Comparison of ENCODE assay signal across 1 cellular context in the genomic region with DNA sequence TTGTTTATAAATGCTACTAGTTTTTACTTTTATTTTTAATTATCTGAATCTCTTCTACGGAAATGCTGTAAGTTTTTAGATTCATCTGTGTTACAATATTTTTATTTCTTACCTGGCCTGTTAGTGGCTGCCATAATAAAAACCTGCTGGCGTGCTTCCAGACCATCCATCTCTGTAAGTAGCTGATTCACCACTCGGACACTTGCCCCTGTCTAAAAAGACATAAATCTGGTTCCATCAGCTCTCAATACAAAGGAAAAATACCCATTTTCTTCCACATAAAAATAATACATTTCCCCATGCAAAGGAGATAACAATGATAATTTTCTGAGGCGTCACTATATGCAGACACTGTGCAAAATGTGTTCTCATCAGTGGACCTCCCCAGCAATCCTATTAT.
TF ChIP-seq lines count a peak whose summit lies in the region.

No MANE protein-coding gene starts in this region.

TF ChIP-seq in HEK293, 187 proteins besides CTCF, POLR2A, EP300 and RAD21 (continued from another document and continues in another):
- TF ChIP-seq ZBTB8A (tag by site-specific recombination; IDR thresholded peaks at IDR 0.05) (no peak), HOXC10 (CRISPR knock-in tag; IDR thresholded peaks at IDR 0.05) (no peak), KLF10 (tag by site-specific recombination; IDR thresholded peaks at IDR 0.05) (peak; percentile 39; the same call in 1 of the 2 replicates), ZEB2 (tag by site-specific recombination; IDR thresholded peaks at IDR 0.05) (peak; percentile 50; the same call in 1 of the 2 replicates), ZNF2 (tag by site-specific recombination; IDR thresholded peaks at IDR 0.05) (no peak), ZNF843 (tag by site-specific recombination; IDR thresholded peaks at IDR 0.05) (peak; percentile 47; the same call in 1 of the 2 replicates), ZNF501 (tag by site-specific recombination; IDR thresholded peaks at IDR 0.05) (no peak), ZNF473 (tag by site-specific recombination; IDR thresholded peaks at IDR 0.05) (no peak), EGR2 (tag by site-specific recombination; IDR thresholded peaks at IDR 0.05; ENCODE audit: low read depth) (no peak), BCL11A (tag by site-specific recombination; IDR thresholded peaks at IDR 0.05; ENCODE audit: low read depth) (no peak), KLF9 (tag by site-specific recombination; IDR thresholded peaks at IDR 0.05; ENCODE audit: low read depth) (no peak), ZFP41 (tag by site-specific recombination; IDR thresholded peaks at IDR 0.05; ENCODE audit: borderline replicate concordance) (no peak), ZNF660 (tag by site-specific recombination; IDR thresholded peaks at IDR 0.05) (no peak), GFI1B (tag by site-specific recombination; IDR thresholded peaks at IDR 0.05) (no peak), ZNF549 (tag by site-specific recombination; IDR thresholded peaks at IDR 0.05) (no peak; the same call in 1 of the 2 replicates), ZNF394 (tag by site-specific recombination; IDR thresholded peaks at IDR 0.05; ENCODE audit: borderline replicate concordance) (no peak), MYNN (tag by site-specific recombination; IDR thresholded peaks at IDR 0.05; ENCODE audit: borderline replicate concordance) (no peak), ZNF560 (tag by site-specific recombination; IDR thresholded peaks at IDR 0.05; ENCODE audit: borderline replicate concordance) (no peak), YY2 (tag by site-specific recombination; IDR thresholded peaks at IDR 0.05) (0 out of 2 replicates have a peak, but pooled peaks have one; percentile 17), ZIC2 (tag by site-specific recombination; IDR thresholded peaks at IDR 0.05) (no peak), ZNF596 (tag by site-specific recombination; IDR thresholded peaks at IDR 0.05) (no peak)
- TF ChIP-seq, protein P1, sequence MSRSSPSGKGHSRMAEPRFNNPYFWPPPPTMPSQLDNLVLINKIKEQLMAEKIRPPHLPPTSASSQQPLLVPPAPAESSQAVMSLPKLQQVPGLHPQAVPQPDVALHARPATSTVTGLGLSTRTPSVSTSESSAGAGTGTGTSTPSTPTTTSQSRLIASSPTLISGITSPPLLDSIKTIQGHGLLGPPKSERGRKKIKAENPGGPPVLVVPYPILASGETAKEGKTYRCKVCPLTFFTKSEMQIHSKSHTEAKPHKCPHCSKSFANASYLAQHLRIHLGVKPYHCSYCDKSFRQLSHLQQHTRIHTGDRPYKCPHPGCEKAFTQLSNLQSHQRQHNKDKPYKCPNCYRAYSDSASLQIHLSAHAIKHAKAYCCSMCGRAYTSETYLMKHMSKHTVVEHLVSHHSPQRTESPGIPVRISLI (tag by site-specific recombination; IDR thresholded peaks at IDR 0.05): no peak
- TF ChIP-seq, protein P2, sequence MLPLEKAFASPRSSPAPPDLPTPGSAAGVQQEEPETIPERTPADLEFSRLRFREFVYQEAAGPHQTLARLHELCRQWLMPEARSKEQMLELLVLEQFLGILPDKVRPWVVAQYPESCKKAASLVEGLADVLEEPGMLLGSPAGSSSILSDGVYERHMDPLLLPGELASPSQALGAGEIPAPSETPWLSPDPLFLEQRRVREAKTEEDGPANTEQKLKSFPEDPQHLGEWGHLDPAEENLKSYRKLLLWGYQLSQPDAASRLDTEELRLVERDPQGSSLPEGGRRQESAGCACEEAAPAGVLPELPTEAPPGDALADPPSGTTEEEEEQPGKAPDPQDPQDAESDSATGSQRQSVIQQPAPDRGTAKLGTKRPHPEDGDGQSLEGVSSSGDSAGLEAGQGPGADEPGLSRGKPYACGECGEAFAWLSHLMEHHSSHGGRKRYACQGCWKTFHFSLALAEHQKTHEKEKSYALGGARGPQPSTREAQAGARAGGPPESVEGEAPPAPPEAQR (tag by site-specific recombination; IDR thresholded peaks at IDR 0.05): no peak
- TF ChIP-seq, protein P3, sequence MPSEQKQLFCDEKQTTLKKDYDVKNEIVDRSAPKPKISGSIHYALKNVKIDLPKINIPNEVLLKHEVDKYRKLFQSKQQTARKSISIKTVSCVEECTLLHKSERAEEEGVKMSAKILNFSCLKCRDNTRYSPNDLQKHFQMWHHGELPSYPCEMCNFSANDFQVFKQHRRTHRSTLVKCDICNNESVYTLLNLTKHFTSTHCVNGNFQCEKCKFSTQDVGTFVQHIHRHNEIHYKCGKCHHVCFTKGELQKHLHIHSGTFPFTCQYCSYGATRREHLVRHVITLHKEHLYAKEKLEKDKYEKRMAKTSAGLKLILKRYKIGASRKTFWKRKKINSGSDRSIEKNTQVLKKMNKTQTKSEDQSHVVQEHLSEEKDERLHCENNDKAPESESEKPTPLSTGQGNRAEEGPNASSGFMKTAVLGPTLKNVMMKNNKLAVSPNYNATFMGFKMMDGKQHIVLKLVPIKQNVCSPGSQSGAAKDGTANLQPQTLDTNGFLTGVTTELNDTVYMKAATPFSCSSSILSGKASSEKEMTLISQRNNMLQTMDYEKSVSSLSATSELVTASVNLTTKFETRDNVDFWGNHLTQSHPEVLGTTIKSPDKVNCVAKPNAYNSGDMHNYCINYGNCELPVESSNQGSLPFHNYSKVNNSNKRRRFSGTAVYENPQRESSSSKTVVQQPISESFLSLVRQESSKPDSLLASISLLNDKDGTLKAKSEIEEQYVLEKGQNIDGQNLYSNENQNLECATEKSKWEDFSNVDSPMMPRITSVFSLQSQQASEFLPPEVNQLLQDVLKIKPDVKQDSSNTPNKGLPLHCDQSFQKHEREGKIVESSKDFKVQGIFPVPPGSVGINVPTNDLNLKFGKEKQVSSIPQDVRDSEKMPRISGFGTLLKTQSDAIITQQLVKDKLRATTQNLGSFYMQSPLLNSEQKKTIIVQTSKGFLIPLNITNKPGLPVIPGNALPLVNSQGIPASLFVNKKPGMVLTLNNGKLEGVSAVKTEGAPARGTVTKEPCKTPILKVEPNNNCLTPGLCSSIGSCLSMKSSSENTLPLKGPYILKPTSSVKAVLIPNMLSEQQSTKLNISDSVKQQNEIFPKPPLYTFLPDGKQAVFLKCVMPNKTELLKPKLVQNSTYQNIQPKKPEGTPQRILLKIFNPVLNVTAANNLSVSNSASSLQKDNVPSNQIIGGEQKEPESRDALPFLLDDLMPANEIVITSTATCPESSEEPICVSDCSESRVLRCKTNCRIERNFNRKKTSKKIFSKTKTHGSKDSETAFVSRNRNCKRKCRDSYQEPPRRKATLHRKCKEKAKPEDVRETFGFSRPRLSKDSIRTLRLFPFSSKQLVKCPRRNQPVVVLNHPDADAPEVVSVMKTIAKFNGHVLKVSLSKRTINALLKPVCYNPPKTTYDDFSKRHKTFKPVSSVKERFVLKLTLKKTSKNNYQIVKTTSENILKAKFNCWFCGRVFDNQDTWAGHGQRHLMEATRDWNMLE (tag by site-specific recombination; conservative IDR thresholded peaks at IDR 0.05; ENCODE audit: low read depth): no peak
- TF ChIP-seq, protein P4, sequence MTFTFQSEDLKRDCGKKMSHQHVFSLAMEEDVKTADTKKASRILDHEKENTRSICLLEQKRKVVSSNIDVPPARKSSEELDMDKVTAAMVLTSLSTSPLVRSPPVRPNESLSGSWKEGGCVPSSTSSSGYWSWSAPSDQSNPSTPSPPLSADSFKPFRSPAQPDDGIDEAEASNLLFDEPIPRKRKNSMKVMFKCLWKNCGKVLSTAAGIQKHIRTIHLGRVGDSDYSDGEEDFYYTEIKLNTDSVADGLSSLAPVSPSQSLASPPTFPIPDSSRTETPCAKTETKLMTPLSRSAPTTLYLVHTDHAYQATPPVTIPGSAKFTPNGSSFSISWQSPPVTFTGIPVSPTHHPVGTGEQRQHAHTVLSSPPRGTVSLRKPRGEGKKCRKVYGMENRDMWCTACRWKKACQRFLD (tag by site-specific recombination; IDR thresholded peaks at IDR 0.05): no peak
- TF ChIP-seq, protein P5, sequence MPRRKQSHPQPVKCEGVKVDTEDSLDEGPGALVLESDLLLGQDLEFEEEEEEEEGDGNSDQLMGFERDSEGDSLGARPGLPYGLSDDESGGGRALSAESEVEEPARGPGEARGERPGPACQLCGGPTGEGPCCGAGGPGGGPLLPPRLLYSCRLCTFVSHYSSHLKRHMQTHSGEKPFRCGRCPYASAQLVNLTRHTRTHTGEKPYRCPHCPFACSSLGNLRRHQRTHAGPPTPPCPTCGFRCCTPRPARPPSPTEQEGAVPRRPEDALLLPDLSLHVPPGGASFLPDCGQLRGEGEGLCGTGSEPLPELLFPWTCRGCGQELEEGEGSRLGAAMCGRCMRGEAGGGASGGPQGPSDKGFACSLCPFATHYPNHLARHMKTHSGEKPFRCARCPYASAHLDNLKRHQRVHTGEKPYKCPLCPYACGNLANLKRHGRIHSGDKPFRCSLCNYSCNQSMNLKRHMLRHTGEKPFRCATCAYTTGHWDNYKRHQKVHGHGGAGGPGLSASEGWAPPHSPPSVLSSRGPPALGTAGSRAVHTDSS (tag by site-specific recombination; IDR thresholded peaks at IDR 0.05): no peak; the same call in 1 of the 2 replicates
- TF ChIP-seq, protein P6, sequence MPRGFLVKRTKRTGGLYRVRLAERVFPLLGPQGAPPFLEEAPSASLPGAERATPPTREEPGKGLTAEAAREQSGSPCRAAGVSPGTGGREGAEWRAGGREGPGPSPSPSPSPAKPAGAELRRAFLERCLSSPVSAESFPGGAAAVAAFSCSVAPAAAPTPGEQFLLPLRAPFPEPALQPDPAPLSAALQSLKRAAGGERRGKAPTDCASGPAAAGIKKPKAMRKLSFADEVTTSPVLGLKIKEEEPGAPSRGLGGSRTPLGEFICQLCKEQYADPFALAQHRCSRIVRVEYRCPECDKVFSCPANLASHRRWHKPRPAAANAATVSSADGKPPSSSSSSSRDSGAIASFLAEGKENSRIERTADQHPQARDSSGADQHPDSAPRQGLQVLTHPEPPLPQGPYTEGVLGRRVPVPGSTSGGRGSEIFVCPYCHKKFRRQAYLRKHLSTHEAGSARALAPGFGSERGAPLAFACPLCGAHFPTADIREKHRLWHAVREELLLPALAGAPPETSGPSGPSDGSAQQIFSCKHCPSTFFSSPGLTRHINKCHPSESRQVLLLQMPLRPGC (tag by site-specific recombination; IDR thresholded peaks at IDR 0.05): 0 out of 2 replicates have a peak, but pooled peaks have one; percentile 24
- TF ChIP-seq, protein P7, sequence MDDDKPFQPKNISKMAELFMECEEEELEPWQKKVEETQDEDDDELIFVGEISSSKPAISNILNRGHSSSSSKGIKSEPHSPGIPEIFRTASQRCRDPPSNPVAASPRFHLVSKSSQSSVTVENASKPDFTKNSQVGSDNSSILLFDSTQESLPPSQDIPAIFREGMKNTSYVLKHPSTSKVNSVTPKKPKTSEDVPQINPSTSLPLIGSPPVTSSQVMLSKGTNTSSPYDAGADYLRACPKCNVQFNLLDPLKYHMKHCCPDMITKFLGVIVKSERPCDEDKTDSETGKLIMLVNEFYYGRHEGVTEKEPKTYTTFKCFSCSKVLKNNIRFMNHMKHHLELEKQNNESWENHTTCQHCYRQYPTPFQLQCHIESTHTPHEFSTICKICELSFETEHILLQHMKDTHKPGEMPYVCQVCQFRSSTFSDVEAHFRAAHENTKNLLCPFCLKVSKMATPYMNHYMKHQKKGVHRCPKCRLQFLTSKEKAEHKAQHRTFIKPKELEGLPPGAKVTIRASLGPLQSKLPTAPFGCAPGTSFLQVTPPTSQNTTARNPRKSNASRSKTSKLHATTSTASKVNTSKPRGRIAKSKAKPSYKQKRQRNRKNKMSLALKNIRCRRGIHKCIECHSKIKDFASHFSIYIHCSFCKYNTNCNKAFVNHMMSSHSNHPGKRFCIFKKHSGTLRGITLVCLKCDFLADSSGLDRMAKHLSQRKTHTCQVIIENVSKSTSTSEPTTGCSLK (tag by site-specific recombination; IDR thresholded peaks at IDR 0.05): no peak
- TF ChIP-seq, protein P8, sequence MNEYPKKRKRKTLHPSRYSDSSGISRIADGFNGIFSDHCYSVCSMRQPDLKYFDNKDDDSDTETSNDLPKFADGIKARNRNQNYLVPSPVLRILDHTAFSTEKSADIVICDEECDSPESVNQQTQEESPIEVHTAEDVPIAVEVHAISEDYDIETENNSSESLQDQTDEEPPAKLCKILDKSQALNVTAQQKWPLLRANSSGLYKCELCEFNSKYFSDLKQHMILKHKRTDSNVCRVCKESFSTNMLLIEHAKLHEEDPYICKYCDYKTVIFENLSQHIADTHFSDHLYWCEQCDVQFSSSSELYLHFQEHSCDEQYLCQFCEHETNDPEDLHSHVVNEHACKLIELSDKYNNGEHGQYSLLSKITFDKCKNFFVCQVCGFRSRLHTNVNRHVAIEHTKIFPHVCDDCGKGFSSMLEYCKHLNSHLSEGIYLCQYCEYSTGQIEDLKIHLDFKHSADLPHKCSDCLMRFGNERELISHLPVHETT (tag by site-specific recombination; IDR thresholded peaks at IDR 0.05): no peak
- TF ChIP-seq, protein P9, sequence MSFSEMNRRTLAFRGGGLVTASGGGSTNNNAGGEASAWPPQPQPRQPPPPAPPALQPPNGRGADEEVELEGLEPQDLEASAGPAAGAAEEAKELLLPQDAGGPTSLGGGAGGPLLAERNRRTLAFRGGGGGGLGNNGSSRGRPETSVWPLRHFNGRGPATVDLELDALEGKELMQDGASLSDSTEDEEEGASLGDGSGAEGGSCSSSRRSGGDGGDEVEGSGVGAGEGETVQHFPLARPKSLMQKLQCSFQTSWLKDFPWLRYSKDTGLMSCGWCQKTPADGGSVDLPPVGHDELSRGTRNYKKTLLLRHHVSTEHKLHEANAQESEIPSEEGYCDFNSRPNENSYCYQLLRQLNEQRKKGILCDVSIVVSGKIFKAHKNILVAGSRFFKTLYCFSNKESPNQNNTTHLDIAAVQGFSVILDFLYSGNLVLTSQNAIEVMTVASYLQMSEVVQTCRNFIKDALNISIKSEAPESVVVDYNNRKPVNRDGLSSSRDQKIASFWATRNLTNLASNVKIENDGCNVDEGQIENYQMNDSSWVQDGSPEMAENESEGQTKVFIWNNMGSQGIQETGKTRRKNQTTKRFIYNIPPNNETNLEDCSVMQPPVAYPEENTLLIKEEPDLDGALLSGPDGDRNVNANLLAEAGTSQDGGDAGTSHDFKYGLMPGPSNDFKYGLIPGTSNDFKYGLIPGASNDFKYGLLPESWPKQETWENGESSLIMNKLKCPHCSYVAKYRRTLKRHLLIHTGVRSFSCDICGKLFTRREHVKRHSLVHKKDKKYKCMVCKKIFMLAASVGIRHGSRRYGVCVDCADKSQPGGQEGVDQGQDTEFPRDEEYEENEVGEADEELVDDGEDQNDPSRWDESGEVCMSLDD (tag by site-specific recombination; IDR thresholded peaks at IDR 0.05): no peak
- TF ChIP-seq, protein P10, sequence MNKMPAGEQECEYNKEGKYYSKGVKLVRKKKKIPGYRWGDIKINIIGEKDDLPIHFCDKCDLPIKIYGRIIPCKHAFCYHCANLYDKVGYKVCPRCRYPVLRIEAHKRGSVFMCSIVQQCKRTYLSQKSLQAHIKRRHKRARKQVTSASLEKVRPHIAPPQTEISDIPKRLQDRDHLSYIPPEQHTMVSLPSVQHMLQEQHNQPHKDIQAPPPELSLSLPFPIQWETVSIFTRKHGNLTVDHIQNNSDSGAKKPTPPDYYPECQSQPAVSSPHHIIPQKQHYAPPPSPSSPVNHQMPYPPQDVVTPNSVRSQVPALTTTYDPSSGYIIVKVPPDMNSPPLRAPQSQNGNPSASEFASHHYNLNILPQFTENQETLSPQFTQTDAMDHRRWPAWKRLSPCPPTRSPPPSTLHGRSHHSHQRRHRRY (tag by site-specific recombination; IDR thresholded peaks at IDR 0.05): no peak
- TF ChIP-seq, protein P11, sequence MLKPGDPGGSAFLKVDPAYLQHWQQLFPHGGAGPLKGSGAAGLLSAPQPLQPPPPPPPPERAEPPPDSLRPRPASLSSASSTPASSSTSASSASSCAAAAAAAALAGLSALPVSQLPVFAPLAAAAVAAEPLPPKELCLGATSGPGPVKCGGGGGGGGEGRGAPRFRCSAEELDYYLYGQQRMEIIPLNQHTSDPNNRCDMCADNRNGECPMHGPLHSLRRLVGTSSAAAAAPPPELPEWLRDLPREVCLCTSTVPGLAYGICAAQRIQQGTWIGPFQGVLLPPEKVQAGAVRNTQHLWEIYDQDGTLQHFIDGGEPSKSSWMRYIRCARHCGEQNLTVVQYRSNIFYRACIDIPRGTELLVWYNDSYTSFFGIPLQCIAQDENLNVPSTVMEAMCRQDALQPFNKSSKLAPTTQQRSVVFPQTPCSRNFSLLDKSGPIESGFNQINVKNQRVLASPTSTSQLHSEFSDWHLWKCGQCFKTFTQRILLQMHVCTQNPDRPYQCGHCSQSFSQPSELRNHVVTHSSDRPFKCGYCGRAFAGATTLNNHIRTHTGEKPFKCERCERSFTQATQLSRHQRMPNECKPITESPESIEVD (tag by site-specific recombination; IDR thresholded peaks at IDR 0.05): peak; percentile 80
